In the genomic region with DNA sequence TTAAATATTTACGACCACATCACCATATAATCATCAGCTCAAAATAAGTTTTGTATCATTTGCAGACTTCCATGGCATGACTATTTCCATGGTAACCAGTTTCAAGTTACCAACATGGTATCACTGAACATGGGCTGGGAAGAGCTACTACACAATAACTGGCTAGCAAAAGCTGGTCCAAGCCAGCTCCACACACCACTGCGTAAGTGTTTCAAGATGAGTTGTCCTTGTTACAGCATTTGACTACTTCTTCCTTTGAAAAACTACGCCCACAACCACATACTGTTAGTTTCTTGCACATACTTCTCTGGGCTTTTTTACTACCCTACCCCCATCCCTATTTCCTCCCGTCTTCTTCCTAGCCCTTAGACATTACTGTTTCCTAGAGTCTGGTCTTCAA, we compare ENCODE assay signal across 8 cellular contexts. TPM values are rescaled to one million over a fixed set of nuclear protein-coding genes. Genes with fewer than 3 reads are reported as not detected.
DNase-seq lines count a peak whose midpoint lies in the region; ATAC-seq and TF ChIP-seq lines count a peak whose summit lies in the region.

No MANE protein-coding gene starts in this region.

- peaks cover 33% of the 10 kb centered on the region for H3K4me1 Mint-ChIP-seq in memory B cell

- ATAC-seq in GM21447 (IDR thresholded peaks at IDR 0.05; ENCODE audit: unreplicated experiment), result peak; percentile 95
- peak; percentile 82 for ATAC-seq in memory B cell (ENCODE audit: low read depth)

- no peak overlapping the region for H3K4me3 Mint-ChIP-seq in memory B cell

- DNase-seq in GM13977 (ENCODE audit: low spot score) (peak; percentile 44), HL-60 (ENCODE audit: low read depth in 1 of 2, low spot score in 1 of 2) (peak in 1 of 2 experiments; percentile 50), memory B cell (ENCODE audit: low spot score in 2 of 2) (no peak), GF-D8 (lab: John Stamatoyannopoulos, UW) (no peak), posterior vena cava (ENCODE audit: low spot score) (no peak), NCI-H526 (lab: John Stamatoyannopoulos, UW) (no peak), NCI-H2227 treated with DMSO at 0.1 percent for 48 hours (lab: John Stamatoyannopoulos, UW) (no peak)

- H3K36me3 Mint-ChIP-seq in memory B cell, result peaks cover 40% of the 10 kb centered on the region

- intact Hi-C loops in posterior vena cava (cut with DNase I), result no loop called here

- no peaks in the 10 kb centered on the region for H3K27me3 Mint-ChIP-seq in memory B cell

- in situ Hi-C loops in GM13977 (cut with MboI; ENCODE audit: low pct_unique_long_range_greater_than_20kb, low sequenced_read_pairs, unreplicated experiment), result no loop called here

- H3K27ac Mint-ChIP-seq in memory B cell, result peak overlapping the region; percentile 35

- H3K27me3 ChIP-seq in HL-60 (ENCODE audit: insufficient read depth, poor library complexity, severe bottlenecking), result no peaks in the 10 kb centered on the region

- H3K4me3 ChIP-seq in HL-60 (replicated peaks; ENCODE audit: insufficient read depth, low read length), result no peak overlapping the region

- H3K27ac ChIP-seq in HL-60 (replicated peaks), result peak overlapping the region; percentile 48

- no peak for TF ChIP-seq CTCF in GM13977 (IDR thresholded peaks at IDR 0.05; ENCODE audit: extremely low read depth, insufficient read depth, missing control alignments)
- TF ChIP-seq CTCF in HL-60 (IDR thresholded peaks at IDR 0.05; ENCODE audit: insufficient read depth, low read length), result no peak

- H3K9me3 Mint-ChIP-seq in memory B cell, result no peaks in the 10 kb centered on the region

RNA-seq across cellular contexts. Expression of a gene that starts 8.5 kb away (rescaled TPM):
- 100 to 1,000 TPM; 163 to 194 TPM for total RNA-seq in posterior vena cava
